In the genomic region with DNA sequence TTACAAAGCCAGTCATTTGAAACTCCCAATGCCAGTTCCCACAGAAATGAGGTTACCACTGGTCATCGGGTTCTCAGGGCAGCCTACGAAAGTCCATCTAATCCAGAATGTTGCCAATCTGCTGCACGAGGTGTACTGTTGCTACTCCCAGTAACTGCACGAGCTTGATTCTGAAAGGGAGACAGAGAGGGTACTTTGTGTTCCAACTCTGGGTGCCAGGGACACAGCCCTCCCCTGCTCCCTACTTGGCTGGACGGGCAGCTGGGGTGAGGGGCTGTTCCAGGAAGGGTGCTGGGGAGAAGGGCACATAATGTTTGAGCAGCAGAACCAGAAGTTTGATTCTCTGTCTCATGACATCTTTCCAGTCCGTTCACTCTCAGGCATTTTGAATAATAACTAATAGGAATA, we compare ENCODE assay signal across 21 cellular contexts. TPM values are rescaled to one million over a fixed set of nuclear protein-coding genes. Genes with fewer than 3 reads are reported as not detected.
DNase-seq lines count a peak whose midpoint lies in the region; ATAC-seq and TF ChIP-seq lines count a peak whose summit lies in the region.
"Had no signal": no experiment of that assay in that cellular context is flagged by ENCODE, and none has a peak within 500 bp of the region (broad histone marks: within the 10 kb centered on the region; RNA-seq: fewer than 3 reads in every experiment).

No MANE protein-coding gene starts in this region.

- H3K36me3 ChIP-seq in adipocyte (ENCODE audit: control insufficient read depth, insufficient read depth, low read length, severe bottlenecking) (no peaks in the 10 kb centered on the region), heart right ventricle (no peaks in the 10 kb centered on the region), lung (ENCODE audit: control insufficient read depth in 2 of 2, insufficient read depth in 2 of 2, low read length in 2 of 2) (no peaks in the 10 kb centered on the region), stomach (no peaks in the 10 kb centered on the region)

- H3K27me3 ChIP-seq in adipocyte (replicated peaks; ENCODE audit: control insufficient read depth, insufficient read depth, low read length) (peaks cover 3% of the 10 kb centered on the region), heart right ventricle (no peaks in the 10 kb centered on the region), lung (ENCODE audit: control insufficient read depth, insufficient read depth) (no peaks in the 10 kb centered on the region), stomach (no peaks in the 10 kb centered on the region)

- ATAC-seq in heart right ventricle = peak in 7 of 8 donors; percentile 85 to 99 (median 93)
- peak; percentile 25 for ATAC-seq in lung (ENCODE audit: insufficient read depth, low FRiP score)
- no peak for ATAC-seq in GM21423 (IDR thresholded peaks at IDR 0.05; ENCODE audit: unreplicated experiment)
- no peak for ATAC-seq in GM21529 (IDR thresholded peaks at IDR 0.05; ENCODE audit: unreplicated experiment)
- ATAC-seq: CD8-positive, alpha-beta T cell; K562; naive thymus-derived CD4-positive, alpha-beta T cell; stimulated activated memory B cell treated with anti-CD40 and anti-IgM and Interleukin-4, amounts not matched to agents 10 μg/mL and 1 μg/mL and 100 μg/mL, for 72 hours had no signal

- DNase-seq in adipocyte (ENCODE audit: low read depth) = no peak
- DNase-seq in heart right ventricle = peak; percentile 37 to 50
- peak; percentile 42 for DNase-seq in lung (ENCODE audit: low spot score)
- no peak for DNase-seq in stomach
- DNase-seq in stimulated activated CD4-positive, alpha-beta T cell treated with anti-CD3 and anti-CD28 coated beads, Interleukin-4, amount 100 ng/mL, for 1 hour = no peak
- DNase-seq in EL = no peak
- DNase-seq: activated CD4-positive, alpha-beta T cell treated with anti-CD3 and anti-CD28 coated beads, Interleukin-2, amount 10 ng/mL, durations not matched to agents 24 days and 14 days; activated CD8-positive, alpha-beta memory T cell treated with anti-CD3 and anti-CD28 coated beads, Interleukin-2, amount 50 U/mL, for 4 hours; activated naive CD4-positive, alpha-beta T cell treated with anti-CD3 and anti-CD28 coated beads for 36 hours; CD8-positive, alpha-beta T cell; DMS79 treated with DMSO at 0.1 percent for 48 hours; H7; mammary epithelial cell; naive thymus-derived CD4-positive, alpha-beta T cell; NCI-H2029; RPMI8226 had no signal

- H3K9me3 ChIP-seq in adipocyte (ENCODE audit: control insufficient read depth, low read length) (no peaks in the 10 kb centered on the region), heart right ventricle (no peaks in the 10 kb centered on the region), lung (ENCODE audit: control insufficient read depth in 2 of 2, insufficient read depth in 1 of 2, low read length in 1 of 2) (no peaks in the 10 kb centered on the region), stomach (no peaks in the 10 kb centered on the region)

- TF ChIP-seq EP300 in stomach (IDR thresholded peaks at IDR 0.05) = peak; percentile 94

- H3K4me3 ChIP-seq in adipocyte (ENCODE audit: low read length) (no peak overlapping the region), heart right ventricle (no peak overlapping the region), lung (no peak overlapping the region), stomach (no peak overlapping the region)
- H3K4me3 ChIP-seq: K562 had no signal

- peak overlapping the region in 8 of 10 donors; percentile 17 to 78 (median 58) for H3K27ac ChIP-seq in heart right ventricle
- H3K27ac ChIP-seq in lung (ENCODE audit: low read depth in 1 of 2, low read length in 1 of 2) = peak overlapping the region in 1 of 2 donors; percentile 61
- peak overlapping the region in 1 of 5 donors; percentile 65 for H3K27ac ChIP-seq in stomach
- H3K27ac ChIP-seq: HL-60 had no signal

- peak overlapping the region; percentile 56 for H3K9ac ChIP-seq in adipocyte (ENCODE audit: low read length)

- intact Hi-C loops in heart right ventricle (cut with DNase I) (no loop called here), stomach (cut with DNase I; ENCODE audit: low total_unique reads) (no loop called here)

- TF ChIP-seq POLR2A in stomach (IDR thresholded peaks at IDR 0.05) = no peak

- H3K4me1 ChIP-seq in adipocyte (ENCODE audit: control insufficient read depth, insufficient read depth, low read length) (peaks cover 10% of the 10 kb centered on the region), heart right ventricle (peaks cover 0 to 14% (median 0%) of the 10 kb centered on the region in 9 donors), lung (ENCODE audit: control insufficient read depth in 2 of 2, insufficient read depth in 2 of 2, low read length in 2 of 2) (peaks cover 0 to 4% of the 10 kb centered on the region in 2 donors), stomach (peaks cover 0 to 6% (median 0%) of the 10 kb centered on the region in 4 donors)

- TF ChIP-seq CTCF in heart right ventricle (IDR thresholded peaks at IDR 0.05) = no peak
- no peak for TF ChIP-seq CTCF in lung (IDR thresholded peaks at IDR 0.05; ENCODE audit: control extremely low read depth, extremely low read depth)
- no peak for TF ChIP-seq CTCF in stomach (IDR thresholded peaks at IDR 0.05)

- 42 to 59% methylated on average over 6 of the region's 6 CpGs for WGBS in heart right ventricle, 2 donors
- WGBS in lung, 2 donors = 56 to 70% methylated on average over 6 of the region's 6 CpGs
- WGBS in stomach, 5 donors = 40 to 66% (median 59%) methylated on average over 6 of the region's 6 CpGs

RNA-seq across cellular contexts. Expression of a gene that starts 27.1 kb away (rescaled TPM):
- total RNA-seq in heart right ventricle (10 to 100 TPM in 5 of 10 donors, 1 to 10 TPM in 5; 8.3 to 16.9 (median 9.8) TPM), lung (10 to 100 TPM; 18.1 to 18.9 TPM), stomach (10 to 100 TPM in 2 of 5 donors, 1 to 10 TPM in 3; 2.9 to 29.9 (median 9.0) TPM)
- polyA plus RNA-seq in heart right ventricle (1 to 10 TPM; 6.2 to 9.0 TPM), lung (10 to 100 TPM in 1 of 2 donors, 1 to 10 TPM in 1; 9.5 to 14.4 TPM), stomach (1 to 10 TPM; 2.9 to 4.9 (median 4.4) TPM)

Comparison
In these comparisons a context has a peak if more than half of its experiments do, and no peak if none do; other contexts are left out.
1. DNase-seq: peak in heart right ventricle (2 of 2) and lung (single experiment); none in adipocyte (single experiment), stomach (single experiment), stimulated activated CD4-positive, alpha-beta T cell treated with anti-CD3 and anti-CD28 coated beads, Interleukin-4, amount 100 ng/mL, for 1 hour (single experiment) and EL (single experiment).
2. ATAC-seq: peak in heart right ventricle (7 of 8) and lung (single experiment); none in GM21423 (single experiment) and GM21529 (single experiment).